In genomic region chr6:142842423-142843261, GRCh38 we compare ENCODE assay signal across 1 cellular context.
TF ChIP-seq lines count a peak whose summit lies in the region.

No MANE protein-coding gene starts in this region.

TF ChIP-seq in GM12878, 131 proteins besides CTCF, POLR2A, EP300 and RAD21 (continued from another document and continues in another):
- TF ChIP-seq CUX1 (IDR thresholded peaks at IDR 0.05; ENCODE audit: insufficient replicate concordance, low read depth, low read length), result peak; percentile 96
- no peak for TF ChIP-seq HDAC2 (IDR thresholded peaks at IDR 0.05)
- TF ChIP-seq TARDBP (IDR thresholded peaks at IDR 0.05; ENCODE audit: borderline replicate concordance), result no peak
- peak; percentile 83; the same call in 1 of the 2 replicates for TF ChIP-seq TBL1XR1 (IDR thresholded peaks at IDR 0.05; ENCODE audit: low read depth, low read length)
- no peak for TF ChIP-seq RELA (IDR thresholded peaks at IDR 0.05; ENCODE audit: borderline replicate concordance, partially characterized antibody)
- TF ChIP-seq KAT2A (conservative IDR thresholded peaks at IDR 0.05; ENCODE audit: control insufficient read depth, low read depth, low read length), result no peak
- TF ChIP-seq GATAD2B (conservative IDR thresholded peaks at IDR 0.05; ENCODE audit: low read depth), result peak; percentile 87
- TF ChIP-seq IRF4 (IDR thresholded peaks at IDR 0.05; ENCODE audit: low read depth, low read length), result peak; percentile 76
- TF ChIP-seq CREM (IDR thresholded peaks at IDR 0.05; ENCODE audit: low read depth), result peak; percentile 79
- TF ChIP-seq BCL3 (IDR thresholded peaks at IDR 0.05; ENCODE audit: borderline replicate concordance, insufficient read depth, low read depth, low read length, poor library complexity, severe bottlenecking), result peak; percentile 98
- no peak for TF ChIP-seq MXI1 (IDR thresholded peaks at IDR 0.05; ENCODE audit: low read depth, low read length)
- TF ChIP-seq ZNF622 (IDR thresholded peaks at IDR 0.05), result no peak
- no peak; the same call in 1 of the 2 replicates for TF ChIP-seq SPI1 (IDR thresholded peaks at IDR 0.05; ENCODE audit: borderline replicate concordance, insufficient read depth, low read depth, low read length)
- peak; percentile 69 for TF ChIP-seq SP1 (IDR thresholded peaks at IDR 0.05; ENCODE audit: low read depth, low read length)
- TF ChIP-seq HDAC6 (IDR thresholded peaks at IDR 0.05; ENCODE audit: unreplicated experiment), result no peak
- no peak for TF ChIP-seq YY1 (IDR thresholded peaks at IDR 0.05; ENCODE audit: low read depth, low read length)
- TF ChIP-seq E2F8 (IDR thresholded peaks at IDR 0.05; ENCODE audit: low read depth, partially characterized antibody), result no peak
- TF ChIP-seq TAF1 (IDR thresholded peaks at IDR 0.05; ENCODE audit: borderline replicate concordance, low read depth, low read length), result 0 out of 2 replicates have a peak, but pooled peaks have one; percentile 18
- TF ChIP-seq MAX (IDR thresholded peaks at IDR 0.05; ENCODE audit: low read depth, low read length), result no peak
- TF ChIP-seq HDGF (IDR thresholded peaks at IDR 0.05), result no peak
- peak; percentile 78; the same call in 1 of the 2 replicates for TF ChIP-seq ZNF217 (IDR thresholded peaks at IDR 0.05)
- no peak; a peak in 1 of 3 replicates for TF ChIP-seq EGR1 (IDR thresholded peaks at IDR 0.05; ENCODE audit: borderline replicate concordance in 1 of 2, low read depth in 2 of 2, low read length in 2 of 2)
- TF ChIP-seq ESRRA (IDR thresholded peaks at IDR 0.05; ENCODE audit: low read length), result no peak
- peak; percentile 74 for TF ChIP-seq MTA3 (IDR thresholded peaks at IDR 0.05; ENCODE audit: borderline replicate concordance, low read length)
- peak; percentile 79; the same call in 1 of the 2 replicates for TF ChIP-seq TCF3 (IDR thresholded peaks at IDR 0.05; ENCODE audit: borderline replicate concordance, insufficient read depth, low read depth, low read length)
- no peak for TF ChIP-seq SIX5 (IDR thresholded peaks at IDR 0.05; ENCODE audit: low read depth, low read length, severe bottlenecking)
- TF ChIP-seq E4F1 (IDR thresholded peaks at IDR 0.05; ENCODE audit: borderline replicate concordance, partially characterized antibody), result no peak
- no peak for TF ChIP-seq BRCA1 (IDR thresholded peaks at IDR 0.05; ENCODE audit: low read depth, low read length)
- peak; percentile 97 for TF ChIP-seq ZBED1 (IDR thresholded peaks at IDR 0.05; ENCODE audit: borderline replicate concordance)
- TF ChIP-seq BCL11A (IDR thresholded peaks at IDR 0.05; ENCODE audit: low read depth, low read length), result peak; percentile 86
- peak; percentile 51 to 66; a peak in 2 of 4 replicates for TF ChIP-seq BHLHE40 (IDR thresholded peaks at IDR 0.05; ENCODE audit: borderline replicate concordance in 1 of 2, low read depth in 2 of 2, low read length in 1 of 2)
- no peak for TF ChIP-seq CHD4 (IDR thresholded peaks at IDR 0.05)
- no peak for TF ChIP-seq STAT3 (IDR thresholded peaks at IDR 0.05; ENCODE audit: low read depth, low read length)
- peak; percentile 84 for TF ChIP-seq MTA2 (IDR thresholded peaks at IDR 0.05; ENCODE audit: low read depth)
- TF ChIP-seq GABPA (IDR thresholded peaks at IDR 0.05; ENCODE audit: low read depth), result peak; percentile 64
- no peak for TF ChIP-seq ELK1 (IDR thresholded peaks at IDR 0.05; ENCODE audit: low read depth, low read length)
- no peak for TF ChIP-seq SIN3A (IDR thresholded peaks at IDR 0.05; ENCODE audit: low read depth, low read length)
- no peak for TF ChIP-seq SMARCA5 (IDR thresholded peaks at IDR 0.05)
- no peak for TF ChIP-seq USF2 (IDR thresholded peaks at IDR 0.05; ENCODE audit: borderline replicate concordance, low read depth, low read length)
- TF ChIP-seq ZZZ3 (IDR thresholded peaks at IDR 0.05; ENCODE audit: control insufficient read depth, insufficient read length, low read depth), result no peak
- peak; percentile 37; the same call in 1 of the 2 replicates for TF ChIP-seq REST (IDR thresholded peaks at IDR 0.05; ENCODE audit: low read depth, low read length)
- no peak for TF ChIP-seq SUPT20H (IDR thresholded peaks at IDR 0.05; ENCODE audit: borderline replicate concordance, control insufficient read depth, low read depth, low read length)
- no peak for TF ChIP-seq POLR2AphosphoS2 (IDR thresholded peaks at IDR 0.05; ENCODE audit: low read depth, low read length)
- TF ChIP-seq ZNF24 (IDR thresholded peaks at IDR 0.05), result peak; percentile 71
- TF ChIP-seq MEF2B (IDR thresholded peaks at IDR 0.05; ENCODE audit: partially characterized antibody, poor library complexity, severe bottlenecking), result peak; percentile 99
- TF ChIP-seq PAX8 (IDR thresholded peaks at IDR 0.05), result no peak
- TF ChIP-seq DPF2 (IDR thresholded peaks at IDR 0.05), result peak; percentile 84
- no peak for TF ChIP-seq MYC (IDR thresholded peaks at IDR 0.05; ENCODE audit: insufficient read depth, insufficient read length, insufficient replicate concordance, low read length, severe bottlenecking)
- TF ChIP-seq JUNB (IDR thresholded peaks at IDR 0.05), result peak; percentile 93
- no peak for TF ChIP-seq NR2C2 (IDR thresholded peaks at IDR 0.05; ENCODE audit: borderline replicate concordance, control insufficient read depth, insufficient read length, low read depth)
- peak; percentile 90 for TF ChIP-seq TCF12 (IDR thresholded peaks at IDR 0.05; ENCODE audit: low read depth, low read length)
- peak; percentile 40 for TF ChIP-seq KLF5 (IDR thresholded peaks at IDR 0.05; ENCODE audit: partially characterized antibody)
